27 cellular contexts compared by ENCODE assay signal in the genomic region with DNA sequence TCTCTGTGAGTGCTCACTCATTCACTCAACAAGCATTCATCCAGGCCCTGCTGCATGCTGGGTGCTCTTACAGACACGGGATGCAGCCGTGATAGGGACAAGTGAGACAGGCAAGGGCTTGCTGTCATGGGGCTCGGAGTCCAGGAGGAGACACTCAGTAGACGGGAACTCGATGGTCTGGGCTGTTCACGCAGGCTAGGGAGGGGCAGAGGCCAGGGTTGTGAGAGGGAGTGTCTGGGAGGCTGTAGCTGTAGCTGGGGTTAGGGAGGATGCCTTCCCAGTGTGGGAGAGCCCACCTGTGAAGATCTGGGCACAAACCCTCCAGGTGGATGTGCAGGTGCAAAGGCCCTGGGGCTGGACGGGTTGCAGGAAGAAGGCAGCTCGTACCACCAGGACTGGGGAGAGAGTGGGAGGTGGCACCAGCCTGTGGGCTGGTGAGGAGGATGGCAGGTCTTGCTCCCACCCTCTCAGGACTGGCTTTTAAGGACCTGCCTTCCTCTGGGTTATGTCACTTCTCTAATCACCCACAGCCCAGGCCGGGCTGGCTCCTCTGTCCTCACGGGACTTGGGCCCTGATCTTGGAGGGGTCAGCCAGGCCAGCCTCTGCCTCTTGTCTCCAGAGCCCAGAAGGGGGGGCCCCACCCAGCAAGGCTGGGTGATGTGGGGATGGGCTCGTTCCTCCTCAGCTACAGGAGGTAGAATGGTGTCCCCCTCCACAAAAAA. TPM values are rescaled to one million over a fixed set of nuclear protein-coding genes. Genes with fewer than 3 reads are reported as not detected.
"Had no signal": no experiment of that assay in that cellular context is flagged by ENCODE, and none has a peak within 500 bp of the region (broad histone marks: within the 10 kb centered on the region; RNA-seq: fewer than 3 reads in every experiment).

No MANE protein-coding gene starts in this region.

- H3K4me1 ChIP-seq: adrenal gland, Peyer's patch had no signal

- H3K4me3 ChIP-seq: adrenal gland, Peyer's patch, SJSA1 had no signal

- H3K9me3 ChIP-seq: adrenal gland, Peyer's patch, SJSA1 had no signal

- ATAC-seq: activated CD8-positive, alpha-beta memory T cell treated with anti-CD3 and anti-CD28 coated beads, Interleukin-2, amount 10 ng/mL, durations not matched to agents 7 days and 5 days; SK-N-SH treated with all-trans-retinoic acid at 6 μM for 48 hours had no signal

- H3K36me3 Mint-ChIP-seq: activated CD8-positive, alpha-beta memory T cell treated with anti-CD3 and anti-CD28 coated beads, Interleukin-2, amount 10 ng/mL, durations not matched to agents 7 days and 5 days; activated naive CD8-positive, alpha-beta T cell treated with anti-CD3 and anti-CD28 coated beads, Interleukin-2, amount 10 ng/mL, durations not matched to agents 7 days and 5 days had no signal

- H3K4me3 Mint-ChIP-seq: activated B cell treated with CpG ODN at 0.5 μM for 24 hours; activated CD4-positive, alpha-beta T cell treated with anti-CD3 and anti-CD28 coated beads, Interleukin-2, amount 10 ng/mL, durations not matched to agents 24 days and 14 days; activated CD8-positive, alpha-beta memory T cell treated with anti-CD3 and anti-CD28 coated beads, Interleukin-2, amount 10 ng/mL, durations not matched to agents 7 days and 5 days; activated naive CD8-positive, alpha-beta T cell treated with anti-CD3 and anti-CD28 coated beads, Interleukin-2, amount 10 ng/mL, durations not matched to agents 7 days and 5 days; activated T-cell treated with anti-CD3 and anti-CD28 coated beads, Interleukin-2, amount 50 U/mL, for 24 hours; activated T-helper 1 cell treated with anti-CD3 and anti-CD28 coated beads, Interleukin-12 subunit alpha, Interleukin-12 subunit beta, Interleukin-2, Interleukin-4 antibody, amounts not matched to agents 30 ng/mL and 10 ng/mL and 1 ng/mL, durations not matched to agents 14 hours and 24 hours and 36 hours; T-helper 1 cell treated with Interleukin-12 subunit alpha and Interleukin-12 subunit beta and Interleukin-4 antibody, amounts not matched to agents 30 μg/mL and 1 μg/mL, for 36 hours had no signal

- H3K4me1 Mint-ChIP-seq: activated B cell treated with CpG ODN at 0.5 μM for 24 hours; activated CD4-positive, alpha-beta T cell treated with anti-CD3 and anti-CD28 coated beads, Interleukin-2, amount 10 ng/mL, durations not matched to agents 24 days and 14 days; activated CD8-positive, alpha-beta memory T cell treated with anti-CD3 and anti-CD28 coated beads, Interleukin-2, amount 10 ng/mL, durations not matched to agents 7 days and 5 days; activated naive CD8-positive, alpha-beta T cell treated with anti-CD3 and anti-CD28 coated beads, Interleukin-2, amount 10 ng/mL, durations not matched to agents 7 days and 5 days had no signal

- H3K27me3 Mint-ChIP-seq: activated CD4-positive, alpha-beta T cell treated with anti-CD3 and anti-CD28 coated beads, Interleukin-2, amount 10 ng/mL, durations not matched to agents 24 days and 14 days; activated CD8-positive, alpha-beta memory T cell treated with anti-CD3 and anti-CD28 coated beads, Interleukin-2, amount 10 ng/mL, durations not matched to agents 7 days and 5 days; activated naive CD8-positive, alpha-beta T cell treated with anti-CD3 and anti-CD28 coated beads, Interleukin-2, amount 10 ng/mL, durations not matched to agents 7 days and 5 days had no signal

- H3K36me3 ChIP-seq: adrenal gland, Peyer's patch, SJSA1 had no signal

- H3K27ac Mint-ChIP-seq: activated B cell treated with CpG ODN at 0.5 μM for 24 hours; activated CD4-positive, alpha-beta T cell treated with anti-CD3 and anti-CD28 coated beads, Interleukin-2, amount 10 ng/mL, durations not matched to agents 24 days and 14 days; activated CD8-positive, alpha-beta memory T cell treated with anti-CD3 and anti-CD28 coated beads, Interleukin-2, amount 10 ng/mL, durations not matched to agents 7 days and 5 days; activated naive CD8-positive, alpha-beta T cell treated with anti-CD3 and anti-CD28 coated beads, Interleukin-2, amount 10 ng/mL, durations not matched to agents 7 days and 5 days; activated T-cell treated with anti-CD3 and anti-CD28 coated beads, Interleukin-2, amount 50 U/mL, for 24 hours; activated T-helper 1 cell treated with anti-CD3 and anti-CD28 coated beads, Interleukin-12 subunit alpha, Interleukin-12 subunit beta, Interleukin-2, Interleukin-4 antibody, amounts not matched to agents 30 ng/mL and 10 ng/mL and 1 ng/mL, durations not matched to agents 14 hours and 24 hours and 36 hours; T-helper 1 cell treated with Interleukin-12 subunit alpha and Interleukin-12 subunit beta and Interleukin-4 antibody, amounts not matched to agents 30 μg/mL and 1 μg/mL, for 36 hours had no signal

- H3K27me3 ChIP-seq: adrenal gland, Peyer's patch had no signal

- DNase-seq: activated B cell treated with CpG ODN at 0.5 μM for 24 hours; activated CD4-positive, alpha-beta T cell treated with anti-CD3 and anti-CD28 coated beads for 1 hour; activated CD4-positive, alpha-beta T cell treated with anti-CD3 and anti-CD28 coated beads, Interleukin-2, amount 10 ng/mL, durations not matched to agents 24 days and 14 days; activated CD4-positive, alpha-beta T cell treated with anti-CD3 and anti-CD28 coated beads, Interleukin-2, amount 50 U/mL, for 48 hours; activated CD8-positive, alpha-beta memory T cell treated with anti-CD3 and anti-CD28 coated beads, Interleukin-2, amount 10 ng/mL, durations not matched to agents 7 days and 5 days; activated effector memory CD4-positive, alpha-beta T cell treated with Interleukin-2 at 50 U/mL for 16 hours; activated naive CD4-positive, alpha-beta T cell treated with Interleukin-2 at 50 U/mL for 16 hours; activated naive CD8-positive, alpha-beta T cell treated with anti-CD3 and anti-CD28 coated beads, Interleukin-2, amount 10 ng/mL, durations not matched to agents 7 days and 5 days; activated T-cell treated with anti-CD3 and anti-CD28 coated beads, Interleukin-2, amount 50 U/mL, for 24 hours; adrenal gland; anterior cingulate cortex; cerebellar nuclear complex; NCI-H1048; NCI-H146; NCI-H187 treated with DMSO at 0.1 percent for 48 hours; NCI-H2081 treated with DMSO at 0.1 percent for 48 hours; NCI-H446; Peyer's patch; SHP77 had no signal

- H3K27ac ChIP-seq: adrenal gland, Peyer's patch, RWPE1, SJSA1 had no signal

- H3K9me3 Mint-ChIP-seq: activated B cell treated with CpG ODN at 0.5 μM for 24 hours; activated CD4-positive, alpha-beta T cell treated with anti-CD3 and anti-CD28 coated beads, Interleukin-2, amount 10 ng/mL, durations not matched to agents 24 days and 14 days; activated naive CD8-positive, alpha-beta T cell treated with anti-CD3 and anti-CD28 coated beads, Interleukin-2, amount 10 ng/mL, durations not matched to agents 7 days and 5 days; activated T-cell treated with anti-CD3 and anti-CD28 coated beads, Interleukin-2, amount 50 U/mL, for 24 hours; activated T-helper 1 cell treated with anti-CD3 and anti-CD28 coated beads, Interleukin-12 subunit alpha, Interleukin-12 subunit beta, Interleukin-2, Interleukin-4 antibody, amounts not matched to agents 30 ng/mL and 10 ng/mL and 1 ng/mL, durations not matched to agents 14 hours and 24 hours and 36 hours; T-helper 1 cell treated with Interleukin-12 subunit alpha and Interleukin-12 subunit beta and Interleukin-4 antibody, amounts not matched to agents 30 μg/mL and 1 μg/mL, for 36 hours had no signal

RNA-seq across cellular contexts. Expression of gene FGF4, which starts 24.1 kb away (rescaled TPM):
- total RNA-seq: activated B cell treated with CpG ODN at 0.5 μM for 24 hours; activated CD4-positive, alpha-beta T cell treated with anti-CD3 and anti-CD28 coated beads, Interleukin-2, amount 10 ng/mL, durations not matched to agents 24 days and 14 days; activated CD8-positive, alpha-beta memory T cell treated with anti-CD3 and anti-CD28 coated beads, Interleukin-2, amount 10 ng/mL, durations not matched to agents 7 days and 5 days; activated naive CD8-positive, alpha-beta T cell treated with anti-CD3 and anti-CD28 coated beads, Interleukin-2, amount 10 ng/mL, durations not matched to agents 7 days and 5 days; activated T-helper 1 cell treated with anti-CD3 and anti-CD28 coated beads, Interleukin-12 subunit alpha, Interleukin-12 subunit beta, Interleukin-2, Interleukin-4 antibody, amounts not matched to agents 30 ng/mL and 10 ng/mL and 1 ng/mL, durations not matched to agents 14 hours and 24 hours and 36 hours; adrenal gland; cardiac septum; LHCN-M2; M059J; Peyer's patch; SJSA1 had no signal
- polyA plus RNA-seq: adrenal gland had no signal

RNA-seq across cellular contexts. Expression of gene FGF19, which starts 47.2 kb away (rescaled TPM):
- total RNA-seq: activated B cell treated with CpG ODN at 0.5 μM for 24 hours; activated CD4-positive, alpha-beta T cell treated with anti-CD3 and anti-CD28 coated beads, Interleukin-2, amount 10 ng/mL, durations not matched to agents 24 days and 14 days; activated CD8-positive, alpha-beta memory T cell treated with anti-CD3 and anti-CD28 coated beads, Interleukin-2, amount 10 ng/mL, durations not matched to agents 7 days and 5 days; activated naive CD8-positive, alpha-beta T cell treated with anti-CD3 and anti-CD28 coated beads, Interleukin-2, amount 10 ng/mL, durations not matched to agents 7 days and 5 days; activated T-helper 1 cell treated with anti-CD3 and anti-CD28 coated beads, Interleukin-12 subunit alpha, Interleukin-12 subunit beta, Interleukin-2, Interleukin-4 antibody, amounts not matched to agents 30 ng/mL and 10 ng/mL and 1 ng/mL, durations not matched to agents 14 hours and 24 hours and 36 hours; adrenal gland; cardiac septum; M059J had no signal
- polyA plus RNA-seq: adrenal gland had no signal
